Comparison of ENCODE assay signal across 12 cellular contexts in genomic region chr3:182248349-182248880, GRCh38.
DNase-seq lines count a peak whose midpoint lies in the region; ATAC-seq and TF ChIP-seq lines count a peak whose summit lies in the region.
"Had no signal": no experiment of that assay in that cellular context is flagged by ENCODE, and none has a peak within 500 bp of the region (broad histone marks: within the 10 kb centered on the region; RNA-seq: fewer than 3 reads in every experiment).

No MANE protein-coding gene starts in this region.

- H3K4me1 Mint-ChIP-seq in MCF 10A (ENCODE audit: insufficient read depth, unreplicated experiment): peaks cover 5% of the 10 kb centered on the region
- no peaks in the 10 kb centered on the region for H3K4me1 Mint-ChIP-seq in type B pancreatic cell (ENCODE audit: unreplicated experiment)
- H3K4me1 Mint-ChIP-seq: B cell had no signal

- DNase-seq in MCF 10A (ENCODE audit: unreplicated experiment): peak; percentile 14
- no peak for DNase-seq in breast epithelium (ENCODE audit: low spot score in 2 of 2)
- DNase-seq in NB4 (ENCODE audit: low read depth): peak; percentile 8
- DNase-seq in T47D (ENCODE audit: low read depth in 1 of 2, low spot score in 1 of 2): peak; percentile 69 to 85
- DNase-seq in type B pancreatic cell (ENCODE audit: extremely low spot score, unreplicated experiment): no peak
- DNase-seq in SKM-1 treated with dmso at 0.1 percent for 144 hours (lab: John Stamatoyannopoulos, UW; ENCODE audit: unreplicated experiment): no peak
- no peak for DNase-seq in stimulated activated CD4-positive, alpha-beta T cell treated with anti-CD3 and anti-CD28 coated beads, Interleukin-2, amount 100 ng/mL, for 48 hours
- DNase-seq: NCI-H1105, sigmoid colon, tibial artery had no signal

- CTCF ChIA-PET in MCF 10A (lab: Yijun Ruan, JAX): interaction anchor here (0.5 to 1.3 kb wide), 4 partner anchors 15 to 539 kb away, joined by 3 to 5 read pairs (median 4); no protein-coding TSS in a partner anchor

- H3K4me3 ChIP-seq in breast epithelium (no peak overlapping the region), NB4 (ENCODE audit: low read depth, low read length) (no peak overlapping the region)
- H3K4me3 ChIP-seq: sigmoid colon, tibial artery had no signal

- H3K27me3 ChIP-seq in breast epithelium: no peaks in the 10 kb centered on the region
- H3K27me3 ChIP-seq: sigmoid colon, tibial artery had no signal

- POLR2A ChIA-PET in MCF 10A (lab: Yijun Ruan, JAX): no interaction called here

- TF ChIP-seq POLR2A in breast epithelium (IDR thresholded peaks at IDR 0.05): no peak
- TF ChIP-seq POLR2A in NB4 (IDR thresholded peaks at IDR 0.05; ENCODE audit: extremely low read depth, insufficient read length): no peak

- H3K27ac Mint-ChIP-seq in MCF 10A (ENCODE audit: low read depth, unreplicated experiment) (no peak overlapping the region), type B pancreatic cell (no peak overlapping the region)
- H3K27ac Mint-ChIP-seq: B cell had no signal

- no peak overlapping the region for H3K27ac ChIP-seq in breast epithelium
- H3K27ac ChIP-seq: sigmoid colon, tibial artery had no signal

- no peaks in the 10 kb centered on the region for H3K9me3 ChIP-seq in breast epithelium
- H3K9me3 ChIP-seq: sigmoid colon, tibial artery had no signal

- in situ Hi-C loops in T47D (cut with HindIII; ENCODE audit: low pct_unique_long_range_greater_than_20kb, low sequenced_read_pairs): no loop called here

- H3K9me3 Mint-ChIP-seq in MCF 10A (ENCODE audit: unreplicated experiment): no peaks in the 10 kb centered on the region
- H3K9me3 Mint-ChIP-seq in type B pancreatic cell: peaks cover 6% of the 10 kb centered on the region

- H3K36me3 Mint-ChIP-seq in MCF 10A (ENCODE audit: insufficient read depth, unreplicated experiment) (no peaks in the 10 kb centered on the region), type B pancreatic cell (no peaks in the 10 kb centered on the region)

- H3K36me3 ChIP-seq in breast epithelium: no peaks in the 10 kb centered on the region
- H3K36me3 ChIP-seq: sigmoid colon, tibial artery had no signal

- TF ChIP-seq CTCF in MCF 10A (IDR thresholded peaks at IDR 0.05; ENCODE audit: unreplicated experiment) (no peak), breast epithelium (IDR thresholded peaks at IDR 0.05) (no peak), NB4 (IDR thresholded peaks at IDR 0.05; ENCODE audit: low read depth, low read length) (no peak), type B pancreatic cell (conservative IDR thresholded peaks at IDR 0.05) (peak; percentile 53)

- intact Hi-C loops in MCF 10A (cut with micrococcal nuclease) (no loop called here), breast epithelium (cut with DNase I; ENCODE audit: low total_unique reads) (no loop called here)

- BruUV-seq in MCF 10A (replicated peaks; lab: Mats Ljungman, UMichigan): no TSS peak

- H3K4me1 ChIP-seq in breast epithelium: no peaks in the 10 kb centered on the region
- H3K4me1 ChIP-seq: sigmoid colon, tibial artery had no signal

- H3K27me3 Mint-ChIP-seq in MCF 10A (ENCODE audit: insufficient read depth, unreplicated experiment) (no peaks in the 10 kb centered on the region), type B pancreatic cell (no peaks in the 10 kb centered on the region)

- H3K4me3 Mint-ChIP-seq in MCF 10A (ENCODE audit: unreplicated experiment) (no peak overlapping the region), type B pancreatic cell (no peak overlapping the region)
- H3K4me3 Mint-ChIP-seq: B cell had no signal

- ATAC-seq in GM21786 (IDR thresholded peaks at IDR 0.05; ENCODE audit: unreplicated experiment): no peak

Comparison
In these comparisons a context has a peak if more than half of its experiments do, and no peak if none do; other contexts are left out.
1. DNase-seq: peak in MCF 10A (single experiment), NB4 (single experiment) and T47D (2 of 2); none in breast epithelium (0 of 2), type B pancreatic cell (single experiment), SKM-1 treated with dmso at 0.1 percent for 144 hours (single experiment) and stimulated activated CD4-positive, alpha-beta T cell treated with anti-CD3 and anti-CD28 coated beads, Interleukin-2, amount 100 ng/mL, for 48 hours (0 of 2).